33 cellular contexts compared by ENCODE assay signal in genomic region chr22:44173154-44173553, GRCh38. TPM values are rescaled to one million over a fixed set of nuclear protein-coding genes. Genes with fewer than 3 reads are reported as not detected.
DNase-seq lines count a peak whose midpoint lies in the region; ATAC-seq, FAIRE-seq and TF ChIP-seq lines count a peak whose summit lies in the region.
"Had no signal": no experiment of that assay in that cellular context is flagged by ENCODE, and none has a peak within 500 bp of the region (broad histone marks: within the 10 kb centered on the region; RNA-seq: fewer than 3 reads in every experiment).

No MANE protein-coding gene starts in this region.

- no peak for TF ChIP-seq EP300 in GM12878 (IDR thresholded peaks at IDR 0.05; ENCODE audit: borderline replicate concordance in 1 of 2, control insufficient read depth in 1 of 2, low read depth in 2 of 2, low read length in 2 of 2)
- TF ChIP-seq EP300 in tibial nerve (IDR thresholded peaks at IDR 0.05): no peak

- H2BK12ac ChIP-seq in neuronal stem cell (ENCODE audit: low read length): no peak overlapping the region

- WGBS in GM12878 (ENCODE audit: insufficient coverage, insufficient replicate concordance, low lambda C conversion rate, missing lambda C conversion rate): 97% methylated on average over 10 of the region's 10 CpGs
- no CpG with 5 or more reads among the region's 10 CpGs for WGBS in neuronal stem cell (ENCODE audit: extremely low coverage in 2 of 2, insufficient read length in 2 of 2, insufficient replicate concordance in 1 of 2), 2 donors
- WGBS in tibial nerve, 2 donors: 81 to 88% methylated on average over 8 to 10 of the region's 10 CpGs

- SMC1A ChIA-PET in GM12878 (lab: Charles Lee; ENCODE audit: uncharacterized antibody, unreplicated experiment): interaction anchor here (0.6 to 1.5 kb wide), 2 partner anchors 9 to 552 kb away, joined by 3 to 7 read pairs; no protein-coding TSS in a partner anchor

- H3K9me3 ChIP-seq in GM12878 (replicated peaks; ENCODE audit: control insufficient read depth, insufficient read depth, low read length) (no peaks in the 10 kb centered on the region), neuronal stem cell (replicated peaks in 1 of 2; ENCODE audit: control insufficient read depth in 2 of 2, insufficient read depth in 1 of 2, low read depth in 1 of 2, low read length in 2 of 2) (no peaks in the 10 kb centered on the region), tibial nerve (no peaks in the 10 kb centered on the region)
- H3K9me3 ChIP-seq: HAP-1, pancreas had no signal

- in situ Hi-C loops in GM12878 (cut with MboI): no loop called here

- no peaks in the 10 kb centered on the region for H3K27me3 ChIP-seq in GM12878 (replicated peaks in 1 of 2; ENCODE audit: control insufficient read depth in 2 of 2, insufficient read depth in 2 of 2, low read length in 1 of 2)
- H3K27me3 ChIP-seq in neuronal stem cell (ENCODE audit: control insufficient read depth in 3 of 3, insufficient read depth in 3 of 3, low read depth in 1 of 3, low read length in 3 of 3): peaks cover 0 to 13% (median 0%) of the 10 kb centered on the region in 3 experiments
- no peaks in the 10 kb centered on the region for H3K27me3 ChIP-seq in tibial nerve
- H3K27me3 ChIP-seq: pancreas had no signal

- peak overlapping the region; percentile 84 for H2BK15ac ChIP-seq in neuronal stem cell (ENCODE audit: low read length)

- H3K27ac ChIP-seq in GM12878 (ENCODE audit: control insufficient read depth, insufficient read depth) (no peak overlapping the region), neuronal stem cell (replicated peaks; ENCODE audit: low read length) (no peak overlapping the region), tibial nerve (peak overlapping the region in 3 of 4 donors; percentile 10 to 82 (median 62))
- H3K27ac ChIP-seq: 22Rv1, PC-9 had no signal

- H2AK5ac ChIP-seq in neuronal stem cell (ENCODE audit: low read depth, low read length): peak overlapping the region; percentile 47

- no peak overlapping the region for H4K91ac ChIP-seq in neuronal stem cell (ENCODE audit: low read depth, low read length, poor library complexity)

- no peaks in the 10 kb centered on the region for H4K20me1 ChIP-seq in GM12878 (ENCODE audit: control insufficient read depth, insufficient read depth)

- peaks cover 18% of the 10 kb centered on the region for H3K4me1 ChIP-seq in GM12878 (ENCODE audit: control insufficient read depth, insufficient read depth, low read length)
- peaks cover 16 to 21% of the 10 kb centered on the region in 2 donors for H3K4me1 ChIP-seq in neuronal stem cell (ENCODE audit: control insufficient read depth in 2 of 2, insufficient read depth in 1 of 2, low read depth in 1 of 2, low read length in 2 of 2)
- H3K4me1 ChIP-seq in tibial nerve: no peaks in the 10 kb centered on the region
- H3K4me1 ChIP-seq: HAP-1, pancreas had no signal

- H3K4me3 ChIP-seq in GM12878 (no peak overlapping the region), neuronal stem cell (ENCODE audit: low read length in 2 of 2) (no peak overlapping the region), tibial nerve (no peak overlapping the region)
- H3K4me3 ChIP-seq: coronary artery, HAP-1, pancreas, PC-9 had no signal

- TF ChIP-seq CTCF in GM12878 (IDR thresholded peaks at IDR 0.05 in 2 of 3, conservative IDR thresholded peaks at IDR 0.05 in 1 of 3; ENCODE audit: control insufficient read depth in 2 of 3, extremely low read depth in 1 of 3, insufficient read depth in 1 of 3, low read depth in 3 of 3, low read length in 3 of 3) (no peak), tibial nerve (IDR thresholded peaks at IDR 0.05) (no peak)

- TF ChIP-seq RAD21 in GM12878 (IDR thresholded peaks at IDR 0.05; ENCODE audit: insufficient read depth, low read depth, low read length): no peak

- H2BK5ac ChIP-seq in neuronal stem cell (ENCODE audit: low read length): no peak overlapping the region

- peak overlapping the region; percentile 61 for H2BK120ac ChIP-seq in neuronal stem cell (ENCODE audit: low read depth, low read length)

- no peaks in the 10 kb centered on the region for H3K79me2 ChIP-seq in GM12878 (ENCODE audit: control insufficient read depth, insufficient read depth, low read length)

- POLR2A ChIA-PET in GM12878 (lab: Charles Lee): interaction anchor here (0.6 kb wide), 1 partner anchor 1395 kb away, joined by 4 read pairs; no protein-coding TSS in a partner anchor

- H3K18ac ChIP-seq in neuronal stem cell (ENCODE audit: low read length): peak overlapping the region; percentile 78

- H4K8ac ChIP-seq in neuronal stem cell (ENCODE audit: low read depth, low read length): no peak overlapping the region

- CTCF ChIA-PET in GM12878 (lab: Yijun Ruan, JAX): interaction anchor here (0.6 to 2.0 kb wide), 4 partner anchors 90 to 194 kb away, joined by 3 to 7 read pairs (median 4); no protein-coding TSS in a partner anchor

- TF ChIP-seq POLR2A in GM12878 (IDR thresholded peaks at IDR 0.05; ENCODE audit: low read depth, low read length) (peak; percentile 41), tibial nerve (IDR thresholded peaks at IDR 0.05) (no peak)

- H3K36me3 ChIP-seq in GM12878 (ENCODE audit: control insufficient read depth in 2 of 2, insufficient read depth in 2 of 2, low read length in 1 of 2) (peaks cover 0 to 1% of the 10 kb centered on the region in 2 experiments; a peak in 3 of 4 replicates), neuronal stem cell (replicated peaks in 1 of 2; ENCODE audit: control insufficient read depth in 2 of 2, insufficient read depth in 2 of 2, low read length in 2 of 2) (no peaks in the 10 kb centered on the region), tibial nerve (peaks cover 0 to 7% (median 0%) of the 10 kb centered on the region in 3 donors)
- H3K36me3 ChIP-seq: HAP-1, pancreas had no signal

- intact Hi-C loops in GM12878 (cut with micrococcal nuclease; ENCODE audit: unreplicated experiment): no loop called here

- H3K4ac ChIP-seq in neuronal stem cell (ENCODE audit: low read length): no peak overlapping the region

- H3K9ac ChIP-seq in GM12878 (ENCODE audit: control insufficient read depth, insufficient read depth, low read length) (no peak overlapping the region), neuronal stem cell (ENCODE audit: low read depth, low read length, poor library complexity) (no peak overlapping the region)

- ATAC-seq in GM12878 (no peak), HG03175 (IDR thresholded peaks at IDR 0.05; ENCODE audit: unreplicated experiment) (no peak)
- ATAC-seq: activated CD4-positive, CD25-positive, alpha-beta regulatory T cell treated with anti-CD3 and anti-CD28 coated beads, Interleukin-2, amount 50 U/mL, for 24 hours; activated CD8-positive, alpha-beta memory T cell treated with anti-CD3 and anti-CD28 coated beads, Interleukin-2, amount 10 ng/mL, durations not matched to agents 7 days and 5 days; activated T-cell treated with anti-CD3 and anti-CD28 coated beads, Interleukin-2, amount 50 U/mL, for 4 hours; esophagus mucosa; SK-N-SH treated with all-trans-retinoic acid at 6 μM for 48 hours had no signal

- DNase-seq in NCI-H146 (lab: John Stamatoyannopoulos, UW) (peak; percentile 52), NCI-H146 treated with DMSO at 0.1 percent for 48 hours (lab: John Stamatoyannopoulos, UW; ENCODE audit: unreplicated experiment) (no peak), GM12878 (ENCODE audit: low read depth, low spot score) (no peak), neuronal stem cell (ENCODE audit: low spot score) (no peak), tibial nerve (ENCODE audit: low spot score in 2 of 2) (no peak), NCI-H2196 (lab: John Stamatoyannopoulos, UW; ENCODE audit: unreplicated experiment) (no peak)
- DNase-seq in activated naive CD4-positive, alpha-beta T cell treated with anti-CD3 and anti-CD28 coated beads, Interleukin-2, amount 50 U/mL, for 16 hours: no peak
- DNase-seq: activated CD4-positive, alpha-beta T cell treated with anti-CD3 and anti-CD28 coated beads, Interleukin-2, amount 50 U/mL, for 4 hours; activated CD8-positive, alpha-beta memory T cell treated with anti-CD3 and anti-CD28 coated beads, Interleukin-2, amount 10 ng/mL, durations not matched to agents 7 days and 5 days; activated gamma-delta T cell; activated T-cell treated with anti-CD3 and anti-CD28 coated beads, Interleukin-2, amount 50 U/mL, for 4 hours; glutamatergic neuron; NCI-H1105; NCI-H526; PC-9; stimulated activated CD4-positive, alpha-beta T cell treated with anti-CD3 and anti-CD28 coated beads, Interleukin-12 subunit alpha, Interleukin-12 subunit beta, amount 100 ng/mL, for 4 hours; stimulated activated CD4-positive, alpha-beta T cell treated with anti-CD3 and anti-CD28 coated beads, Interleukin-4, amount 100 ng/mL, for 24 hours had no signal

- no peaks in the 10 kb centered on the region for H3K79me1 ChIP-seq in neuronal stem cell (ENCODE audit: low read depth, low read length)

- no peak for FAIRE-seq in GM12878 (lab: Jason Lieb, UNC)
- FAIRE-seq: astrocyte, G401.6, islet of Langerhans, pancreas, TTC549 had no signal

- no TSS peak for BruUV-seq in GM12878 (replicated peaks; lab: Mats Ljungman, UMichigan)

- H3K4me2 ChIP-seq in GM12878 (ENCODE audit: control insufficient read depth, insufficient read depth): 0 out of 2 replicates have a peak overlapping the region, but pooled peaks have one; percentile 47
- no peak overlapping the region for H3K4me2 ChIP-seq in neuronal stem cell (ENCODE audit: insufficient read depth, low read length, poor library complexity, severe bottlenecking)
- H3K4me2 ChIP-seq: PC-9 had no signal

- H3K23ac ChIP-seq in neuronal stem cell (ENCODE audit: low read depth, low read length, poor library complexity): peak overlapping the region; percentile 60

- H2AFZ ChIP-seq in GM12878 (ENCODE audit: control insufficient read depth, low read depth, low read length): no peak overlapping the region
- H2AFZ ChIP-seq in neuronal stem cell (ENCODE audit: low read length): no peak overlapping the region
- H2AFZ ChIP-seq: PC-9 had no signal

- peak overlapping the region; percentile 73 for H3K14ac ChIP-seq in neuronal stem cell (ENCODE audit: low read length)

- RAD21 ChIA-PET in GM12878 (lab: Charles Lee; ENCODE audit: unreplicated experiment): interaction anchor here (0.9 to 1.6 kb wide), 3 partner anchors 9 to 106 kb away, joined by 3 to 14 read pairs (median 5); partner anchors contain the start of gene PARVG

RNA-seq across cellular contexts. Expression of gene PARVG, which starts 7.6 kb away (rescaled TPM):
- 203 and 223 TPM in 2 replicates for total RNA-seq in GM12878 (2013; cell fraction: nucleolus; rRNA removed)
- total RNA-seq in GM12878 (2014; rRNA removed) (71.9 and 78.3 TPM in 2 replicates), GM12878 (2014; rRNA removed; fragmentation: Illumina TruSeq; extraction: Trizol) (42.7 and 43.6 TPM in 2 replicates), GM12878 (2021) (91.3 and 95.7 TPM in 2 replicates), tibial nerve (100 to 1,000 TPM in 1 of 4 donors, 10 to 100 TPM in 3; 18.8 to 140 (median 34.9) TPM)
- 40.8 TPM for polyA plus RNA-seq in GM12878 (2011; ENCODE audit: low read depth)
- polyA plus RNA-seq in GM12878 (2011; rRNA removed) (19.4 and 30.9 TPM in 2 replicates), GM12878 (2014; fragmentation: Illumina TruSeq; extraction: Trizol) (28.1 and 72.5 TPM in 2 replicates), GM12878 (2014; fragmentation: Nextera tagmentation; extraction: Ambion mirVana) (10 to 100 TPM in 1 of 2 experiments, 1 to 10 TPM in 1; 6.3 to 11.7 TPM), GM12878 (2014; rRNA removed) (123 and 135 TPM in 2 replicates), GM12878 (2016; fragmentation: Nextera tagmentation; extraction: Ambion mirVana) (10 to 100 TPM; 72.0 to 81.2 TPM)
- 31.6 and 40.7 TPM in 2 replicates for polyA plus RNA-seq in GM12878 (2011; cell fraction: cytosol; rRNA removed)
- 149 and 198 TPM in 2 replicates for polyA plus RNA-seq in GM12878 (2011; cell fraction: nucleus; rRNA removed)
- polyA plus RNA-seq in GM12878 (2012): 62.9 and 70.4 TPM in 2 replicates
- polyA minus RNA-seq in GM12878 (2011; rRNA and poly(A)+ RNA removed): 31.7 and 36.9 TPM in 2 replicates
- 3.2 and 4.6 TPM in 2 replicates for polyA minus RNA-seq in GM12878 (2011; cell fraction: cytosol; rRNA and poly(A)+ RNA removed)
- polyA minus RNA-seq in GM12878 (2011; cell fraction: nucleus; rRNA and poly(A)+ RNA removed): 38.0 and 51.1 TPM in 2 replicates
- 0.18 TPM for polyA plus RNA-seq in neuronal stem cell (2013, experiment 1 of 2)
- 0.06 TPM for polyA plus RNA-seq in neuronal stem cell (2013, experiment 2 of 2)
- total RNA-seq: fibroblast of villous mesenchyme, HT-29, M059J, PC-9 had no signal
- polyA plus RNA-seq: neural cell had no signal

Comparison
In these comparisons a context has a peak if more than half of its experiments do, and no peak if none do; other contexts are left out.
1. H3K27ac ChIP-seq: peak in tibial nerve (3 of 4); none in GM12878 (single experiment) and neuronal stem cell (single experiment).